20 cellular contexts compared by ENCODE assay signal in genomic region chrX:56968980-56969379, GRCh38. TPM values are rescaled to one million over a fixed set of nuclear protein-coding genes. Genes with fewer than 3 reads are reported as not detected.
DNase-seq lines count a peak whose midpoint lies in the region; ATAC-seq and TF ChIP-seq lines count a peak whose summit lies in the region.
"Had no signal": no experiment of that assay in that cellular context is flagged by ENCODE, and none has a peak within 500 bp of the region (broad histone marks: within the 10 kb centered on the region; RNA-seq: fewer than 3 reads in every experiment).

No MANE protein-coding gene starts in this region.

- intact Hi-C loops in Right ventricle myocardium superior (cut with DNase I) = no loop called here

- DNase-seq in AG20443 (ENCODE audit: low spot score) (peak; percentile 14), HCEC 1CT (peak; percentile 2), foreskin fibroblast (peak; percentile 1 to 3), H4 (ENCODE audit: low spot score) (no peak), Right ventricle myocardium superior (no peak), NOMO-1 treated with DMSO at 0.1 percent for 48 hours (lab: John Stamatoyannopoulos, UW; ENCODE audit: unreplicated experiment) (no peak)
- DNase-seq: C1 segment of cervical spinal cord, DMS79, GOT3, KBM-7, NCI-H1105 treated with DMSO at 0.1 percent for 48 hours, NCI-H1694 treated with DMSO at 0.1 percent for 48 hours, NCI-H2107, NCI-H2227 treated with DMSO at 0.1 percent for 48 hours, NCI-H524, T-cell had no signal

- no peak overlapping the region for H3K4me3 ChIP-seq in foreskin fibroblast (ENCODE audit: low read depth in 1 of 2, low read length in 2 of 2)

- peak; percentile 79 for ATAC-seq in SK-N-SH treated with all-trans-retinoic acid at 6 μM for 48 hours
- ATAC-seq in Right ventricle myocardium superior (ENCODE audit: poor library complexity) = no peak
- ATAC-seq in GM18909 (IDR thresholded peaks at IDR 0.05; ENCODE audit: poor library complexity, unreplicated experiment) = no peak
- ATAC-seq: Panc1, Right ventricle myocardium inferior, T-cell had no signal

- TF ChIP-seq CTCF in foreskin fibroblast (IDR thresholded peaks at IDR 0.05; ENCODE audit: low read depth, low read length) = no peak

TF ChIP-seq in SK-N-SH treated with all-trans-retinoic acid at 6 μM for 48 hours, 23 proteins besides CTCF, POLR2A, EP300 and RAD21:
- TF ChIP-seq ZC3H10 (CRISPR knock-in tag; IDR thresholded peaks at IDR 0.05) (no peak), ISL1 (CRISPR knock-in tag; IDR thresholded peaks at IDR 0.05) (peak; percentile 53)

RNA-seq across cellular contexts. Expression of gene SPIN3, which starts 26.4 kb away (rescaled TPM):
- total RNA-seq in H4 (2014; rRNA removed; shearing (Covaris generic)) = 5.4 and 5.8 TPM in 2 replicates
- 3.8 TPM for total RNA-seq in Right ventricle myocardium superior

Comparison
In these comparisons a context has a peak if more than half of its experiments do, and no peak if none do; other contexts are left out.
1. DNase-seq: peak in AG20443 (single experiment), HCEC 1CT (single experiment) and foreskin fibroblast (2 of 2); none in H4 (single experiment), Right ventricle myocardium superior (single experiment) and NOMO-1 treated with DMSO at 0.1 percent for 48 hours (single experiment).